In the genomic region with DNA sequence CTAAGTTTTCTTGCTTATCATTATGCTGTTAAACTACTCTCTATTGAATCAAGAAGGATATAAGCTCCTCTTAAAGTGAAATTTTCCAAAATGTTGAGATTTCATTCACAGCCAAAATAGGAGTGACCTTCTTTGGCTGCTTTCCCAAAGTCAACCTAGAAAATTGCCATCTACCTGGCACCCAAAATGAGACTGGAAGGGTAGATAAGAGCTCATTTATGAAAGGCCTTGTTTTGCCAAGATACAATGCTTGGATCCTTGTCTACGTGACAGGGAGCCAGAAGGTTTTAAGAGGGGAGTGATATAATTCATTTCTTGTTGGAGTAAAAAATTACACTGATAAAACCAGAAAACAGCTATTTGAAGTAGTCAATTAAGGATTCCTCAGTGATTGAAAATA, we compare ENCODE assay signal across 1 cellular context.
TF ChIP-seq lines count a peak whose summit lies in the region.

No MANE protein-coding gene starts in this region.

TF ChIP-seq in GM23338, 12 proteins besides CTCF, POLR2A, EP300 and RAD21 (continued from another document):
- TF ChIP-seq, protein P1, sequence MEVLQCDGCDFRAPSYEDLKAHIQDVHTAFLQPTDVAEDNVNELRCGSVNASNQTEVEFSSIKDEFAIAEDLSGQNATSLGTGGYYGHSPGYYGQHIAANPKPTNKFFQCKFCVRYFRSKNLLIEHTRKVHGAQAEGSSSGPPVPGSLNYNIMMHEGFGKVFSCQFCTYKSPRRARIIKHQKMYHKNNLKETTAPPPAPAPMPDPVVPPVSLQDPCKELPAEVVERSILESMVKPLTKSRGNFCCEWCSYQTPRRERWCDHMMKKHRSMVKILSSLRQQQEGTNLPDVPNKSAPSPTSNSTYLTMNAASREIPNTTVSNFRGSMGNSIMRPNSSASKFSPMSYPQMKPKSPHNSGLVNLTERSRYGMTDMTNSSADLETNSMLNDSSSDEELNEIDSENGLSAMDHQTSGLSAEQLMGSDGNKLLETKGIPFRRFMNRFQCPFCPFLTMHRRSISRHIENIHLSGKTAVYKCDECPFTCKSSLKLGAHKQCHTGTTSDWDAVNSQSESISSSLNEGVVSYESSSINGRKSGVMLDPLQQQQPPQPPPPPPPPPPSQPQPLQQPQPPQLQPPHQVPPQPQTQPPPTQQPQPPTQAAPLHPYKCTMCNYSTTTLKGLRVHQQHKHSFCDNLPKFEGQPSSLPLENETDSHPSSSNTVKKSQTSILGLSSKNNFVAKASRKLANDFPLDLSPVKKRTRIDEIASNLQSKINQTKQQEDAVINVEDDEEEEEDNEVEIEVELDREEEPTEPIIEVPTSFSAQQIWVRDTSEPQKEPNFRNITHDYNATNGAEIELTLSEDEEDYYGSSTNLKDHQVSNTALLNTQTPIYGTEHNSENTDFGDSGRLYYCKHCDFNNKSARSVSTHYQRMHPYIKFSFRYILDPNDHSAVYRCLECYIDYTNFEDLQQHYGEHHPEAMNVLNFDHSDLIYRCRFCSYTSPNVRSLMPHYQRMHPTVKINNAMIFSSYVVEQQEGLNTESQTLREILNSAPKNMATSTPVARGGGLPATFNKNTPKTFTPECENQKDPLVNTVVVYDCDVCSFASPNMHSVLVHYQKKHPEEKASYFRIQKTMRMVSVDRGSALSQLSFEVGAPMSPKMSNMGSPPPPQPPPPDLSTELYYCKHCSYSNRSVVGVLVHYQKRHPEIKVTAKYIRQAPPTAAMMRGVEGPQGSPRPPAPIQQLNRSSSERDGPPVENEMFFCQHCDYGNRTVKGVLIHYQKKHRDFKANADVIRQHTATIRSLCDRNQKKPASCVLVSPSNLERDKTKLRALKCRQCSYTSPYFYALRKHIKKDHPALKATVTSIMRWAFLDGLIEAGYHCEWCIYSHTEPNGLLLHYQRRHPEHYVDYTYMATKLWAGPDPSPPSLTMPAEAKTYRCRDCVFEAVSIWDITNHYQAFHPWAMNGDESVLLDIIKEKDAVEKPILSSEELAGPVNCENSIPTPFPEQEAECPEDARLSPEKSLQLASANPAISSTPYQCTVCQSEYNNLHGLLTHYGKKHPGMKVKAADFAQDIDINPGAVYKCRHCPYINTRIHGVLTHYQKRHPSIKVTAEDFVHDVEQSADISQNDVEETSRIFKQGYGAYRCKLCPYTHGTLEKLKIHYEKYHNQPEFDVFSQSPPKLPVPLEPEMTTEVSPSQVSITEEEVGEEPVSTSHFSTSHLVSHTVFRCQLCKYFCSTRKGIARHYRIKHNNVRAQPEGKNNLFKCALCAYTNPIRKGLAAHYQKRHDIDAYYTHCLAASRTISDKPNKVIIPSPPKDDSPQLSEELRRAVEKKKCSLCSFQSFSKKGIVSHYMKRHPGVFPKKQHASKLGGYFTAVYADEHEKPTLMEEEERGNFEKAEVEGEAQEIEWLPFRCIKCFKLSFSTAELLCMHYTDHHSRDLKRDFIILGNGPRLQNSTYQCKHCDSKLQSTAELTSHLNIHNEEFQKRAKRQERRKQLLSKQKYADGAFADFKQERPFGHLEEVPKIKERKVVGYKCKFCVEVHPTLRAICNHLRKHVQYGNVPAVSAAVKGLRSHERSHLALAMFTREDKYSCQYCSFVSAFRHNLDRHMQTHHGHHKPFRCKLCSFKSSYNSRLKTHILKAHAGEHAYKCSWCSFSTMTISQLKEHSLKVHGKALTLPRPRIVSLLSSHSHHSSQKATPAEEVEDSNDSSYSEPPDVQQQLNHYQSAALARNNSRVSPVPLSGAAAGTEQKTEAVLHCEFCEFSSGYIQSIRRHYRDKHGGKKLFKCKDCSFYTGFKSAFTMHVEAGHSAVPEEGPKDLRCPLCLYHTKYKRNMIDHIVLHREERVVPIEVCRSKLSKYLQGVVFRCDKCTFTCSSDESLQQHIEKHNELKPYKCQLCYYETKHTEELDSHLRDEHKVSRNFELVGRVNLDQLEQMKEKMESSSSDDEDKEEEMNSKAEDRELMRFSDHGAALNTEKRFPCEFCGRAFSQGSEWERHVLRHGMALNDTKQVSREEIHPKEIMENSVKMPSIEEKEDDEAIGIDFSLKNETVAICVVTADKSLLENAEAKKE (CRISPR knock-in tag; IDR thresholded peaks at IDR 0.05) = no peak
- TF ChIP-seq ZNF331 (CRISPR knock-in tag; IDR thresholded peaks at IDR 0.05; ENCODE audit: low read depth) = no peak
- TF ChIP-seq, protein P2, sequence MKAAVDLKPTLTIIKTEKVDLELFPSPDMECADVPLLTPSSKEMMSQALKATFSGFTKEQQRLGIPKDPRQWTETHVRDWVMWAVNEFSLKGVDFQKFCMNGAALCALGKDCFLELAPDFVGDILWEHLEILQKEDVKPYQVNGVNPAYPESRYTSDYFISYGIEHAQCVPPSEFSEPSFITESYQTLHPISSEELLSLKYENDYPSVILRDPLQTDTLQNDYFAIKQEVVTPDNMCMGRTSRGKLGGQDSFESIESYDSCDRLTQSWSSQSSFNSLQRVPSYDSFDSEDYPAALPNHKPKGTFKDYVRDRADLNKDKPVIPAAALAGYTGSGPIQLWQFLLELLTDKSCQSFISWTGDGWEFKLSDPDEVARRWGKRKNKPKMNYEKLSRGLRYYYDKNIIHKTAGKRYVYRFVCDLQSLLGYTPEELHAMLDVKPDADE (IDR thresholded peaks at IDR 0.05) = no peak
- TF ChIP-seq STAT1 (IDR thresholded peaks at IDR 0.05; ENCODE audit: unreplicated experiment) = no peak
- no peak for TF ChIP-seq NANOG (IDR thresholded peaks at IDR 0.05; ENCODE audit: borderline replicate concordance)
- TF ChIP-seq JUNB (IDR thresholded peaks at IDR 0.05; ENCODE audit: unreplicated experiment) = no peak
